Comparison of ENCODE assay signal across 8 cellular contexts in genomic region chr12:990649-991349, GRCh38. TPM values are rescaled to one million over a fixed set of nuclear protein-coding genes. Genes with fewer than 3 reads are reported as not detected.
A peak's percentile ranks its signal among the peaks of the same experiment; 100 is the strongest.
DNase-seq lines count a peak whose midpoint lies in the region; ATAC-seq and TF ChIP-seq lines count a peak whose summit lies in the region.

ERC1 (plus strand) TSS chr12:991223; CDS start chr12:1027904, 36,681 bp downstream.

- peak within 1 kb of the TSS; percentile 97 for H3K4me3 ChIP-seq in SJCRH30
- peak within 1 kb of the TSS; percentile 87 for H3K4me3 ChIP-seq in neural progenitor cell
- peak within 1 kb of the TSS; percentile 87 to 92 for H3K4me3 ChIP-seq in stomach smooth muscle (ENCODE audit: low read length in 2 of 2)

- ATAC-seq in GM21737 (IDR thresholded peaks at IDR 0.05; ENCODE audit: unreplicated experiment): peak; percentile 70
- ATAC-seq in foreskin keratinocyte: peak; percentile 86

- peak within 1 kb of the TSS; percentile 96 for H3K4me3 Mint-ChIP-seq in neural progenitor cell

- peaks cover 45% of the 10 kb centered on the region for H3K79me2 ChIP-seq in neural progenitor cell (ENCODE audit: low read depth)

- H3K9me3 Mint-ChIP-seq in neural progenitor cell: no peaks in the 10 kb centered on the region

- H3F3A ChIP-seq in neural progenitor cell (ENCODE audit: low read depth): peaks cover 6% of the 10 kb centered on the region

- DNase-seq in DMS79 (lab: John Stamatoyannopoulos, UW): peak; percentile 71
- peak; percentile 46 to 63 for DNase-seq in Kasumi-1 (lab: John Stamatoyannopoulos, UW)
- DNase-seq in SJCRH30: peak; percentile 93 to 95
- DNase-seq in activated naive CD4-positive, alpha-beta T cell (lab: John Stamatoyannopoulos, UW): peak; percentile 52 to 85 (median 68)
- DNase-seq in foreskin keratinocyte: peak; percentile 69 to 84
- peak; percentile 92 for DNase-seq in neural progenitor cell (ENCODE audit: low spot score)

- H3K36me3 Mint-ChIP-seq in neural progenitor cell: peaks cover 4% of the 10 kb centered on the region

- H3K27me3 Mint-ChIP-seq in neural progenitor cell (ENCODE audit: insufficient read depth, low read depth): peaks cover 7% of the 10 kb centered on the region

- peak within 1 kb of the TSS; percentile 90 for H3K27ac Mint-ChIP-seq in neural progenitor cell

- H3K4me1 ChIP-seq in SJCRH30 (peaks cover 24% of the 10 kb centered on the region), foreskin keratinocyte (peaks cover 40% of the 10 kb centered on the region), neural progenitor cell (peaks cover 23% of the 10 kb centered on the region), stomach smooth muscle (ENCODE audit: control insufficient read depth, insufficient read depth, low read length) (peaks cover 18% of the 10 kb centered on the region)

- H3K27me3 ChIP-seq in SJCRH30 (no peaks in the 10 kb centered on the region), foreskin keratinocyte (no peaks in the 10 kb centered on the region), neural progenitor cell (no peaks in the 10 kb centered on the region), stomach smooth muscle (ENCODE audit: control insufficient read depth in 1 of 2, insufficient read depth in 2 of 2, low read length in 2 of 2) (no peaks in the 10 kb centered on the region)

- peak within 1 kb of the TSS; percentile 87 for H2AFZ ChIP-seq in neural progenitor cell (replicated peaks)

- peaks cover 10% of the 10 kb centered on the region for H4K20me1 ChIP-seq in neural progenitor cell (ENCODE audit: low read depth)

- peaks cover 32% of the 10 kb centered on the region for H3K4me1 Mint-ChIP-seq in neural progenitor cell

- H3K9ac ChIP-seq in neural progenitor cell (peak within 1 kb of the TSS; percentile 50), stomach smooth muscle (ENCODE audit: low read length in 2 of 2) (peak within 1 kb of the TSS; percentile 95 to 97)

- TF ChIP-seq CTCF in foreskin keratinocyte (conservative IDR thresholded peaks at IDR 0.05): no peak
- peak; percentile 15 for TF ChIP-seq CTCF in neural progenitor cell (IDR thresholded peaks at IDR 0.05)

- H3K9me3 ChIP-seq in SJCRH30 (replicated peaks) (no peaks in the 10 kb centered on the region), neural progenitor cell (ENCODE audit: low read depth) (no peaks in the 10 kb centered on the region), stomach smooth muscle (ENCODE audit: control insufficient read depth in 2 of 2, low read length in 2 of 2) (no peaks in the 10 kb centered on the region)

- H3K27ac ChIP-seq in SJCRH30: peak within 1 kb of the TSS; percentile 97
- peak within 1 kb of the TSS; percentile 97 for H3K27ac ChIP-seq in foreskin keratinocyte
- peak within 1 kb of the TSS; percentile 79 for H3K27ac ChIP-seq in neural progenitor cell
- H3K27ac ChIP-seq in stomach smooth muscle (ENCODE audit: low read length): peak within 1 kb of the TSS; percentile 98

- H3K36me3 ChIP-seq in SJCRH30 (no peaks in the 10 kb centered on the region; the same call in 1 of the 2 replicates), neural progenitor cell (no peaks in the 10 kb centered on the region), stomach smooth muscle (ENCODE audit: control insufficient read depth in 2 of 2, insufficient read depth in 2 of 2, low read length in 2 of 2) (no peaks in the 10 kb centered on the region)

- peak within 1 kb of the TSS; percentile 84 for H3K4me2 ChIP-seq in neural progenitor cell

RNA-seq across cellular contexts. Expression of gene ERC1, which starts in this region (rescaled TPM):
- total RNA-seq in SJCRH30 (2014; rRNA removed; shearing (Covaris generic)): 31.5 and 36.1 TPM in 2 replicates
- total RNA-seq in foreskin keratinocyte (35.2 and 38.0 TPM in 2 replicates), neural progenitor cell (ENCODE audit: low replicate concordance) (17.5 and 27.5 TPM in 2 replicates)
- 6.0 and 7.2 TPM in 2 replicates for polyA plus RNA-seq in foreskin keratinocyte

Comparison
In these comparisons a context has a peak if more than half of its experiments do, and no peak if none do; other contexts are left out.
1. Peak in every context shown above with its lines: DNase-seq, ATAC-seq, H3K4me3 ChIP-seq and H3K27ac ChIP-seq.